23 cellular contexts compared by ENCODE assay signal in genomic region chr6:119584088-119584487, GRCh38.
"Had no signal": no experiment of that assay in that cellular context is flagged by ENCODE, and none has a peak within 500 bp of the region (broad histone marks: within the 10 kb centered on the region; RNA-seq: fewer than 3 reads in every experiment).

No MANE protein-coding gene starts in this region.

- ATAC-seq: effector memory CD8-positive, alpha-beta T cell; left ventricle myocardium superior; lower lobe of right lung; natural killer cell; right lobe of liver; stimulated activated naive B cell treated with anti-CD40 and anti-IgM and Interleukin-4, amounts not matched to agents 10 μg/mL and 1 μg/mL and 100 μg/mL, for 72 hours; upper lobe of right lung had no signal

- DNase-seq: dermis blood vessel endothelial cell; effector memory CD8-positive, alpha-beta T cell; hypothalamus; immature natural killer cell; islet precursor cell; kidney glomerular epithelial cell; left ventricle myocardium superior; lower lobe of right lung; natural killer cell; occipital lobe; ovary; right lobe of liver; stimulated activated CD4-positive, alpha-beta T cell treated with anti-CD3 and anti-CD28 coated beads, Interleukin-12 subunit alpha, Interleukin-12 subunit beta, amount 100 ng/mL, for 4 hours; stimulated activated CD4-positive, alpha-beta T cell treated with anti-CD3 and anti-CD28 coated beads, Interleukin-1b, Interleukin-23, amount 100 ng/mL, for 48 hours; stimulated activated CD4-positive, alpha-beta T cell treated with anti-CD3 and anti-CD28 coated beads, Interleukin-4, amount 100 ng/mL, for 1 hour; stimulated activated naive B cell treated with anti-CD40 and anti-IgM and Interleukin-4, amounts not matched to agents 10 μg/mL and 1 μg/mL and 100 μg/mL, for 72 hours; transverse colon; upper lobe of right lung; uterus had no signal

- H3K27me3 ChIP-seq: ovary, right lobe of liver, transverse colon, upper lobe of right lung, uterus had no signal

- H3K27ac ChIP-seq: coronary artery, lower lobe of right lung, ovary, right lobe of liver, transverse colon, upper lobe of right lung, uterus had no signal

- H3K4me3 ChIP-seq: coronary artery, lower lobe of right lung, ovary, right lobe of liver, smooth muscle cell, transverse colon, upper lobe of right lung, uterus had no signal

- H3K4me1 ChIP-seq: lower lobe of right lung, right lobe of liver, upper lobe of right lung, uterus had no signal

- H3K4me2 ChIP-seq: smooth muscle cell had no signal

- FAIRE-seq: endometrium, frontal cortex had no signal

- H3K9me3 ChIP-seq: ovary, right lobe of liver, transverse colon, upper lobe of right lung, uterus had no signal

- H3K36me3 ChIP-seq: lower lobe of right lung, ovary, right lobe of liver, transverse colon, upper lobe of right lung, uterus had no signal
